26 cellular contexts compared by ENCODE assay signal in the genomic region with DNA sequence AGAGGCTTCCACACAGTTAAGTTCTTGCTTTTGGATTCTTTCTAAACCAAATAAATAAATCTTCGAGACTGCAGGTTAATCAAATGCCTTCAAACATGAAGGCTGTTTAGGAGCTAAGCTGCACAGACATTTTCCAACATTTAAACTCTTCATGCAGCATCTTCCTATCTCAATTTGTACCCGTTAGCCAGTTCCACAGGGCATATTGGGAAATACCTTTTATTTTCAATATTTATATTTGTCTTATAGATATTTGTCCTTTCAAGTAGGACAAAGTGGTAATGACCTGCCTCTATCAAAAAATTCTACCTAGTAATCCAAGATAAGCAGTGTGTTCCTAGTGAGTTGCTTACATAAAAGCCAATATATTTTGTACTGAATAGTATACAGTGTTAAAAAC.
"Had no signal": no experiment of that assay in that cellular context is flagged by ENCODE, and none has a peak within 500 bp of the region (broad histone marks: within the 10 kb centered on the region; RNA-seq: fewer than 3 reads in every experiment).

No MANE protein-coding gene starts in this region.

- ATAC-seq: stimulated activated effector memory CD8-positive, alpha-beta T cell treated with anti-CD3 and anti-CD28 coated beads, Interleukin-12 subunit alpha, Interleukin-12 subunit beta, amount 100 ng/mL, for 72 hours; stimulated activated memory B cell treated with anti-CD40 and anti-IgM and Interleukin-4, amounts not matched to agents 10 μg/mL and 1 μg/mL and 100 μg/mL, for 72 hours; stimulated activated naive B cell treated with anti-CD40 and anti-IgM and Interleukin-4, amounts not matched to agents 10 μg/mL and 1 μg/mL and 100 μg/mL, for 72 hours; stimulated activated naive CD8-positive, alpha-beta T cell treated with anti-CD3 and anti-CD28 coated beads, Interleukin-15, amount 100 ng/mL, for 72 hours; stimulated activated naive CD8-positive, alpha-beta T cell treated with anti-CD3 and anti-CD28 coated beads, Interleukin-15, Interleukin-2, amounts not matched to agents 100 U/mL and 50 U/mL, for 24 hours; upper lobe of right lung had no signal

- H3K9me3 ChIP-seq: stomach, suprapubic skin, testis, thoracic aorta, thyroid gland, tibial artery, tibial nerve, transverse colon, upper lobe of left lung, upper lobe of right lung, uterus, vagina had no signal

- H3K27me3 ChIP-seq: stomach, suprapubic skin, testis, thyroid gland, tibial artery, tibial nerve, transverse colon, upper lobe of left lung, upper lobe of right lung, uterus, vagina had no signal

- FAIRE-seq: urothelium cell line had no signal

- H3K27ac ChIP-seq: stomach, suprapubic skin, testis, thoracic aorta, thyroid gland, tibial artery, tibial nerve, transverse colon, upper lobe of left lung, upper lobe of right lung, uterus, vagina had no signal

- H3K36me3 ChIP-seq: stomach, suprapubic skin, thoracic aorta, thyroid gland, tibial artery, tibial nerve, transverse colon, upper lobe of left lung, upper lobe of right lung, uterus, vagina had no signal

- DNase-seq: stimulated activated CD4-positive, alpha-beta T cell treated with anti-CD3 and anti-CD28 coated beads, Interleukin-2, amount 100 ng/mL, for 48 hours; stimulated activated CD4-positive, alpha-beta T cell treated with anti-CD3 and anti-CD28 coated beads, Interleukin-4, amount 100 ng/mL, for 1 hour; stimulated activated CD4-positive, alpha-beta T cell treated with anti-CD3 and anti-CD28 coated beads, Interleukin-4, amount 100 ng/mL, for 24 hours; stimulated activated CD4-positive, alpha-beta T cell treated with anti-CD3 and anti-CD28 coated beads, Interleukin-4, amount 100 ng/mL, for 4 hours; stimulated activated naive B cell treated with anti-CD40 and anti-IgM and Interleukin-4, amounts not matched to agents 10 μg/mL and 1 μg/mL and 100 μg/mL, for 72 hours; stimulated activated naive CD4-positive, alpha-beta T cell; stimulated activated naive CD4-positive, alpha-beta T cell treated with Interleukin-2 at 50 U/mL for 16 hours; stimulated activated naive CD8-positive, alpha-beta T cell treated with anti-CD3 and anti-CD28 coated beads, Interleukin-15, amount 100 ng/mL, for 72 hours; stimulated activated naive CD8-positive, alpha-beta T cell treated with anti-CD3 and anti-CD28 coated beads, Interleukin-15, Interleukin-2, amounts not matched to agents 100 U/mL and 50 U/mL, for 24 hours; stomach; substantia nigra; testis; thyroid gland; tibial artery; transverse colon; trophoblast cell; upper lobe of left lung; upper lobe of right lung; uterus had no signal

- H3K4me1 ChIP-seq: suprapubic skin, testis, thyroid gland, transverse colon, upper lobe of left lung, upper lobe of right lung, uterus had no signal

- H3K4me3 ChIP-seq: stomach, suprapubic skin, testis, thoracic aorta, thyroid gland, tibial artery, tibial nerve, transverse colon, upper lobe of left lung, upper lobe of right lung, uterus, vagina had no signal
